12 cellular contexts compared by ENCODE assay signal in the genomic region with DNA sequence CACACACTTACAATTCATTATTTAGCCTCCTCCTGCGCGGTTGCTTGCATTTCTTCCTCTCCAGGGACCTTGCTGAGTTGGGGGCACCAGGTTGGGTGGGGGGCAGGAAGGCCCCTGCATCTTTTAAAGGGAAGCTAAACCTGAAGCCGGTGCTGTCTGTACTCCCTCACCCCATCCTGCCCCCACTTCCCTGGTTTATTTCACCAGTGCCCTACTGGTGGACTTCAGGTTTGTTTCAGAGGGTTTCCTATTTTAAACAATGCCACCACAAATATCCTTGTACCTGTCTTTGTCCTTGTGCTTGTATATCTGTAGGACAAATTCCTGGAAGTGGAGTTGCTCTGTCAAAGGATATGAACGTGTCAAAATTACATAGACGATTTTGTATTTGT. TPM values are rescaled to one million over a fixed set of nuclear protein-coding genes. Genes with fewer than 3 reads are reported as not detected.
DNase-seq lines count a peak whose midpoint lies in the region; ATAC-seq and TF ChIP-seq lines count a peak whose summit lies in the region.
"Had no signal": no experiment of that assay in that cellular context is flagged by ENCODE, and none has a peak within 500 bp of the region (broad histone marks: within the 10 kb centered on the region; RNA-seq: fewer than 3 reads in every experiment).

No MANE protein-coding gene starts in this region.

- no peak overlapping the region for H3K4me3 ChIP-seq in H7 (ENCODE audit: insufficient read depth, low read depth, low read length)
- no peak overlapping the region for H3K4me3 ChIP-seq in adipocyte (ENCODE audit: low read length)
- H3K4me3 ChIP-seq in spleen: no peak overlapping the region
- H3K4me3 ChIP-seq: HAP-1 had no signal

- peaks cover 37% of the 10 kb centered on the region for H3K4me1 Mint-ChIP-seq in glutamatergic neuron (ENCODE audit: low read depth, unreplicated experiment)

- no peaks in the 10 kb centered on the region for H3K36me3 Mint-ChIP-seq in glutamatergic neuron (ENCODE audit: unreplicated experiment)

- peak; percentile 38 for DNase-seq in H7
- no peak for DNase-seq in adipocyte (ENCODE audit: low read depth)
- DNase-seq in glutamatergic neuron: no peak
- peak; percentile 15 for DNase-seq in spleen
- no peak for DNase-seq in HCEC 1CT
- DNase-seq: activated CD8-positive, alpha-beta memory T cell treated with anti-CD3 and anti-CD28 coated beads, Interleukin-2, amount 50 U/mL, for 4 hours; RPMI8226; small intestine had no signal

- H3K4me3 Mint-ChIP-seq in glutamatergic neuron (ENCODE audit: unreplicated experiment): no peak overlapping the region

- WGBS in spleen, 5 donors: 37 to 55% (median 50%) methylated on average over 5 of the region's 5 CpGs

- H3K9me3 Mint-ChIP-seq in glutamatergic neuron (ENCODE audit: unreplicated experiment): peaks cover 2% of the 10 kb centered on the region

- H3K27me3 ChIP-seq in H7 (ENCODE audit: control insufficient read depth, insufficient read depth, low read length): no peaks in the 10 kb centered on the region
- H3K27me3 ChIP-seq in adipocyte (replicated peaks; ENCODE audit: control insufficient read depth, insufficient read depth, low read length): no peaks in the 10 kb centered on the region
- no peaks in the 10 kb centered on the region for H3K27me3 ChIP-seq in spleen (replicated peaks in 1 of 7)

- H3K4me1 ChIP-seq in adipocyte (ENCODE audit: control insufficient read depth, insufficient read depth, low read length): peaks cover 37% of the 10 kb centered on the region
- H3K4me1 ChIP-seq in spleen: peaks cover 0 to 46% (median 9%) of the 10 kb centered on the region in 6 donors

- peak overlapping the region in 5 of 8 donors; percentile 26 to 57 (median 40) for H3K27ac ChIP-seq in spleen

- peak overlapping the region; percentile 36 for H3K9ac ChIP-seq in adipocyte (ENCODE audit: low read length)

- H3K9me3 ChIP-seq in adipocyte (ENCODE audit: control insufficient read depth, low read length) (no peaks in the 10 kb centered on the region), spleen (no peaks in the 10 kb centered on the region)
- H3K9me3 ChIP-seq: HAP-1 had no signal

- no peak for TF ChIP-seq POLR2A in spleen (IDR thresholded peaks at IDR 0.05)

- no peaks in the 10 kb centered on the region for H3K36me3 ChIP-seq in H7 (replicated peaks; ENCODE audit: control insufficient read depth, insufficient read depth, low read length)
- no peaks in the 10 kb centered on the region for H3K36me3 ChIP-seq in adipocyte (ENCODE audit: control insufficient read depth, insufficient read depth, low read length, severe bottlenecking)
- H3K36me3 ChIP-seq in spleen: no peaks in the 10 kb centered on the region
- H3K36me3 ChIP-seq: HAP-1 had no signal

- intact Hi-C loops in spleen (cut with DNase I; ENCODE audit: low total_unique reads): no loop called here

- H3K27me3 Mint-ChIP-seq in glutamatergic neuron (ENCODE audit: unreplicated experiment): no peaks in the 10 kb centered on the region

- ATAC-seq in HG03442 (IDR thresholded peaks at IDR 0.05; ENCODE audit: unreplicated experiment) (no peak), GM21381 (IDR thresholded peaks at IDR 0.05; ENCODE audit: unreplicated experiment) (no peak), HG03571 (IDR thresholded peaks at IDR 0.05; ENCODE audit: unreplicated experiment) (no peak)

- TF ChIP-seq CTCF in glutamatergic neuron (IDR thresholded peaks at IDR 0.05; ENCODE audit: partially characterized antibody, unreplicated experiment) (no peak), spleen (IDR thresholded peaks at IDR 0.05 in 8 of 11, conservative IDR thresholded peaks at IDR 0.05 in 3 of 11) (no peak)

- H3K27ac Mint-ChIP-seq in glutamatergic neuron (ENCODE audit: unreplicated experiment): peak overlapping the region; percentile 53

RNA-seq across cellular contexts. Expression of a gene that starts 21.0 kb away (rescaled TPM):
- total RNA-seq in H7 (2014; rRNA removed; shearing (Covaris generic)): 143 and 163 TPM in 2 replicates
- total RNA-seq in glutamatergic neuron (ENCODE audit: unreplicated experiment): 166 TPM
- 10 to 100 TPM; 20.4 to 66.4 (median 35.1) TPM for total RNA-seq in spleen
- polyA plus RNA-seq in spleen: 10 to 100 TPM in 1 of 3 donors, 1 to 10 TPM in 2; 6.0 to 13.0 (median 8.7) TPM

RNA-seq across cellular contexts. Expression of a gene that starts 37.7 kb away (rescaled TPM):
- 24.8 and 30.2 TPM in 2 replicates for total RNA-seq in H7 (2014; rRNA removed; shearing (Covaris generic))
- 62.3 TPM for total RNA-seq in glutamatergic neuron (ENCODE audit: unreplicated experiment)
- 10 to 100 TPM; 19.6 to 27.0 (median 21.5) TPM for total RNA-seq in spleen
- polyA plus RNA-seq in spleen: 10 to 100 TPM; 13.2 to 20.0 (median 19.2) TPM

RNA-seq across cellular contexts. Expression of a gene that starts 37.9 kb away (rescaled TPM):
- 79.1 and 82.1 TPM in 2 replicates for total RNA-seq in H7 (2014; rRNA removed; shearing (Covaris generic))
- total RNA-seq in glutamatergic neuron (ENCODE audit: unreplicated experiment): 50.5 TPM
- total RNA-seq in spleen: 10 to 100 TPM; 11.0 to 43.4 (median 31.0) TPM
- polyA plus RNA-seq in spleen: 10 to 100 TPM; 47.9 to 53.9 (median 52.7) TPM

RNA-seq across cellular contexts. Expression of a gene that starts 43.4 kb away (rescaled TPM):
- total RNA-seq in H7 (2014; rRNA removed; shearing (Covaris generic)): 19.6 and 39.2 TPM in 2 replicates
- total RNA-seq in glutamatergic neuron (ENCODE audit: unreplicated experiment) (43.3 TPM), spleen (10 to 100 TPM; 11.8 to 23.1 (median 13.7) TPM)
- 1 to 10 TPM; 3.6 to 7.7 (median 4.9) TPM for polyA plus RNA-seq in spleen

Comparison
In these comparisons a context has a peak if more than half of its experiments do, and no peak if none do; other contexts are left out.
1. DNase-seq: peak in H7 (single experiment) and spleen (single experiment); none in adipocyte (single experiment), glutamatergic neuron (single experiment) and HCEC 1CT (single experiment).